22 cellular contexts compared by ENCODE assay signal in the genomic region with DNA sequence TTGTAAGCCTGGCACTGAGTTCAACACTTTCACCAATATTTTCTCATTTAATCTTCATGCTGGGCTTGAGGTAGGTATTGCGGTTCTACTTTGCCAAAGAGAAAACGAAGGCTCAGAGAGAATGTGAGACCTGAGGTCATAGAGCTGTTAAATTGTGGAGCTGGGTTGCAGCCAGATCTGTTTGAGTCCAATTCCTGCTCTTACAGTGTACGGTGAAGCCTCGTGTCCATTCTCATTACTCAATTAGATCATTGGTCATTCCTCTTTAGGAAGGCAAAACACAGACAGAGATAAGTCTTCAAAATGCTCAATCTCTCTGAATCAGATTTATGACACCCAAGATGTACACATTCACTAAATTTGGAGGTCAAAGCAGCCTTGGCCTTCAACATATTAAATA.
"Had no signal": no experiment of that assay in that cellular context is flagged by ENCODE, and none has a peak within 500 bp of the region (broad histone marks: within the 10 kb centered on the region; RNA-seq: fewer than 3 reads in every experiment).

No MANE protein-coding gene starts in this region.

- H3K9me3 ChIP-seq: SK-N-SH had no signal

- DNase-seq: IMR-90, Karpas-422, KG1, MM.1S, NCI-H1092 treated with DMSO at 0.1 percent for 48 hours, NCI-H1436, NCI-H187, NCI-H2029, NCI-H2081 treated with DMSO at 0.1 percent for 48 hours, NCI-H2171, NCI-H226, NCI-H446, NCI-H510A, NCI-H524 treated with DMSO at 0.1 percent for 48 hours, NCI-H69, NCI-H774, PC-3, SHP77, SK-N-SH, SW 1271 had no signal

- H3K9ac ChIP-seq: SK-N-SH had no signal

- H3K4me2 ChIP-seq: SK-N-SH had no signal

- ATAC-seq: Panc1, PC-3 had no signal

- H3K27ac ChIP-seq: RWPE1 had no signal
